10 cellular contexts compared by ENCODE assay signal in the genomic region with DNA sequence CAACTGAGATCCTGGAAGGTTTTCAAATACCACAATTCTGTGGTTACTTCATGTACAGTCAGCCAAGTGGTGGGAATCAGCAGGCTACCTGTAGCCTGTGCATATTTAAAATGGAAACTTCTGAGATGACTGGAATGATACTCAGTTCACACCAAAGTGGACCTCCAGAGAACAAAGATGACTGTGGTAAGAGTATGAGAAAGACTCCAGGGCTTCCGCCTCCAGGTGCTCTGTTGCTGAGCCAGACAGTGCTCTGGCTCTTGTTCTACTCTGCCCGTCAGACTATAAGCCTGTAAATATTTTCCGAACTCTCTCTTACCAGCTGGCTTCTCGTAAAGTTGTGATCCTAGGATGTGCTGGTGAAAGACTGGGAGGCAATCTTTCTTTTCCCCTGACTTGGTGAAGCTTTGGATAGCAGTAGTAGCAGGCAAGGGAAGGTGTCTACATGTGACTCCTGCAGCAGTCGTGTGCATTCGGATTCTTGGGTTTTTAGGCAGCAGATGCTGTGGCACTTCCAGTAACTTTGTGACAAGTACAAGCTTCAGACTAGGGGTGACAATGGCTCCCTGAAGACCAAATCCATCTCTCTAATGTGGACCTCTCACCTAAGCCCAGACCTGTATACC. TPM values are rescaled to one million over a fixed set of nuclear protein-coding genes. Genes with fewer than 3 reads are reported as not detected.
DNase-seq lines count a peak whose midpoint lies in the region; ATAC-seq and TF ChIP-seq lines count a peak whose summit lies in the region.
"Had no signal": no experiment of that assay in that cellular context is flagged by ENCODE, and none has a peak within 500 bp of the region (broad histone marks: within the 10 kb centered on the region; RNA-seq: fewer than 3 reads in every experiment).

No MANE protein-coding gene starts in this region.

- H3K4me3 ChIP-seq in neural progenitor cell: no peak overlapping the region
- H3K4me3 ChIP-seq: heart right ventricle had no signal

- no peaks in the 10 kb centered on the region for H3K4me1 Mint-ChIP-seq in neural progenitor cell

- no peak for TF ChIP-seq CTCF in neural progenitor cell (IDR thresholded peaks at IDR 0.05)

- no peak overlapping the region for H3K4me2 ChIP-seq in neural progenitor cell

- no peak overlapping the region for H3K27ac Mint-ChIP-seq in neural progenitor cell

- no peak overlapping the region for H3K27ac ChIP-seq in neural progenitor cell
- H3K27ac ChIP-seq: heart right ventricle had no signal

- no peaks in the 10 kb centered on the region for H3K9me3 Mint-ChIP-seq in neural progenitor cell

- no peaks in the 10 kb centered on the region for H3K4me1 ChIP-seq in neural progenitor cell

- H3K27me3 ChIP-seq in neural progenitor cell: no peaks in the 10 kb centered on the region
- H3K27me3 ChIP-seq: heart right ventricle had no signal

- no peak overlapping the region for H2AFZ ChIP-seq in neural progenitor cell (replicated peaks)

- no peak overlapping the region for H3K9ac ChIP-seq in neural progenitor cell

- H3K27me3 Mint-ChIP-seq in neural progenitor cell (ENCODE audit: insufficient read depth, low read depth): peaks cover 3% of the 10 kb centered on the region

- DNase-seq in kidney tubule cell (ENCODE audit: low spot score): peak; percentile 23
- no peak for DNase-seq in stimulated activated CD8-positive, alpha-beta memory T cell treated with anti-CD3 and anti-CD28 coated beads, Interleukin-4, amount 100 ng/mL, for 48 hours
- no peak for DNase-seq in neural progenitor cell (ENCODE audit: low spot score)
- DNase-seq in Ammon's horn (ENCODE audit: low spot score): no peak
- no peak for DNase-seq in midbrain (lab: John Stamatoyannopoulos, UW)
- DNase-seq: heart right ventricle, NCI-H748 treated with DMSO at 0.1 percent for 48 hours had no signal

- H3K36me3 ChIP-seq in neural progenitor cell: no peaks in the 10 kb centered on the region

- no peaks in the 10 kb centered on the region for H3K36me3 Mint-ChIP-seq in neural progenitor cell

- no peaks in the 10 kb centered on the region for H4K20me1 ChIP-seq in neural progenitor cell (ENCODE audit: low read depth)

- no peak overlapping the region for H3K4me3 Mint-ChIP-seq in neural progenitor cell

- H3F3A ChIP-seq in neural progenitor cell (ENCODE audit: low read depth): no peaks in the 10 kb centered on the region

- peak; percentile 70 for ATAC-seq in GM18519 (IDR thresholded peaks at IDR 0.05; ENCODE audit: low FRiP score, unreplicated experiment)
- peak; percentile 43 for ATAC-seq in GM21423 (IDR thresholded peaks at IDR 0.05; ENCODE audit: unreplicated experiment)
- peak; percentile 58 for ATAC-seq in HG03469 (IDR thresholded peaks at IDR 0.05; ENCODE audit: unreplicated experiment)

- H3K9me3 ChIP-seq in neural progenitor cell (ENCODE audit: low read depth): no peaks in the 10 kb centered on the region
- H3K9me3 ChIP-seq: heart right ventricle had no signal

- no peaks in the 10 kb centered on the region for H3K79me2 ChIP-seq in neural progenitor cell (ENCODE audit: low read depth)

RNA-seq across cellular contexts. Expression of a gene that starts 23.1 kb away (rescaled TPM):
- 9.7 and 9.9 TPM in 2 replicates for total RNA-seq in neural progenitor cell (ENCODE audit: low replicate concordance)
